14 cellular contexts compared by ENCODE assay signal in the genomic region with DNA sequence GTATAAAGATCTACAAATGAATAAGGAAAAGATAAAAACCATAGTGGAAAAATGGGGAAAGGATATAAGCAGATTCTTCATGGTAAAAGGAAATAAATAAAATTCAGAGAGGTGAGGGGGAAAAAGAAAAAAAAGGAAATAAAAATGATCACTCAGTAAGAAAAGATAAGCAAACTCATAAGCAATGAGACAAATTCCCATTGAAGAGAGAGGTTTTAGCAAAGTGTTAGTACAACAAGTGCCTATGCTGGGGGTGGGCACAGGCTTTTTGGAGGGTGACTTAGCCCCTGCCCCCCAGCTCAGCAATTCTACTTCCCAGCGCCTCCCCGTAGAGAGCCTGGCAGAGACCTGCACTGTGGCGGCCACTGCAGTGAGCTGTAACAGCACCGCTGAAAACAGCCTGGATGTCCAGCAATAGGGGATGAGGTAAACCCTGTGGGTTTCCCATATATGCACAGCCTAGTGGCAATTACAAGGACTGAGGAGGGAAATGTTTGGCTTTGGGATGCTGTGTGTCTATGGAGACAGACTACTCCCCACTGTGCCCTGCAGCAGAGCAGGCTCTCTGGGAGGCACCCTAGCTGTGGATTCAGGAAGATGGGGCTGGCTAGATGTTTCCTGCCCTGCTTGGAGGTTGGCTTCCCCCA. TPM values are rescaled to one million over a fixed set of nuclear protein-coding genes. Genes with fewer than 3 reads are reported as not detected.
DNase-seq lines count a peak whose midpoint lies in the region; ATAC-seq and TF ChIP-seq lines count a peak whose summit lies in the region.
"Had no signal": no experiment of that assay in that cellular context is flagged by ENCODE, and none has a peak within 500 bp of the region (broad histone marks: within the 10 kb centered on the region; RNA-seq: fewer than 3 reads in every experiment).

No MANE protein-coding gene starts in this region.

- peak; percentile 17 for DNase-seq in A673 (ENCODE audit: low spot score)
- DNase-seq in EH (ENCODE audit: low read depth), result peak; percentile 18
- peak; percentile 45 for DNase-seq in RPMI7951 (ENCODE audit: low read depth)
- peak; percentile 49 for DNase-seq in islet precursor cell
- no peak for DNase-seq in occipital lobe (lab: John Stamatoyannopoulos, UW)
- DNase-seq in activated naive CD4-positive, alpha-beta T cell treated with anti-CD3 and anti-CD28 coated beads for 36 hours, result no peak
- DNase-seq in lower lobe of right lung, result no peak
- DNase-seq: effector memory CD8-positive, alpha-beta T cell; NCI-H526 treated with DMSO at 0.1 percent for 48 hours; psoas muscle; RPMI8226; WERI-Rb-1 had no signal

- H3K27ac Mint-ChIP-seq in activated naive CD4-positive, alpha-beta T cell treated with anti-CD3 and anti-CD28 coated beads for 36 hours, result no peak overlapping the region
- H3K27ac Mint-ChIP-seq: activated naive CD4-positive, alpha-beta T cell treated with anti-CD3 and anti-CD28 coated beads, Interleukin-2, amount 50 U/mL, for 24 hours had no signal

- TF ChIP-seq CTCF in A673 (conservative IDR thresholded peaks at IDR 0.05; ENCODE audit: low read depth, low read length) (no peak), lower lobe of right lung (IDR thresholded peaks at IDR 0.05) (no peak)

- no peaks in the 10 kb centered on the region for H3K27me3 Mint-ChIP-seq in activated naive CD4-positive, alpha-beta T cell treated with anti-CD3 and anti-CD28 coated beads for 36 hours (ENCODE audit: low read depth)
- H3K27me3 Mint-ChIP-seq: activated naive CD4-positive, alpha-beta T cell treated with anti-CD3 and anti-CD28 coated beads, Interleukin-2, amount 50 U/mL, for 24 hours had no signal

- H3K36me3 Mint-ChIP-seq in activated naive CD4-positive, alpha-beta T cell treated with anti-CD3 and anti-CD28 coated beads for 36 hours (ENCODE audit: low read depth), result no peaks in the 10 kb centered on the region

- intact Hi-C loops in A673 (cut with micrococcal nuclease; ENCODE audit: unreplicated experiment) (loop anchor here (5.0 kb wide), 1 partner anchor 217 kb away; no protein-coding TSS in a partner anchor), lower lobe of right lung (cut with DNase I) (no loop called here)
- intact Hi-C loops in activated naive CD4-positive, alpha-beta T cell treated with anti-CD3 and anti-CD28 coated beads for 36 hours (cut with micrococcal nuclease), result no loop called here

- POLR2A ChIA-PET in A673 (lab: Charles Lee; ENCODE audit: low non-redundant PET), result no interaction called here

- H3K4me3 ChIP-seq in A673 (ENCODE audit: low read depth, low read length, poor library complexity, severe bottlenecking) (no peak overlapping the region), lower lobe of right lung (no peak overlapping the region)
- H3K4me3 ChIP-seq: psoas muscle had no signal

- no TSS peak for BruUV-seq in A673 (replicated peaks; lab: Mats Ljungman, UMichigan)

- no peak for ATAC-seq in GM19328 (IDR thresholded peaks at IDR 0.05; ENCODE audit: unreplicated experiment)
- no peak for ATAC-seq in lower lobe of right lung
- ATAC-seq: effector memory CD8-positive, alpha-beta T cell; psoas muscle had no signal

- H3K27ac ChIP-seq in A673 (ENCODE audit: low read depth, low read length, poor library complexity, severe bottlenecking) (no peak overlapping the region), lower lobe of right lung (no peak overlapping the region)
- H3K27ac ChIP-seq: psoas muscle, WERI-Rb-1 had no signal

- no peaks in the 10 kb centered on the region for H3K9me3 Mint-ChIP-seq in activated naive CD4-positive, alpha-beta T cell treated with anti-CD3 and anti-CD28 coated beads for 36 hours
- H3K9me3 Mint-ChIP-seq: activated naive CD4-positive, alpha-beta T cell treated with anti-CD3 and anti-CD28 coated beads, Interleukin-2, amount 50 U/mL, for 24 hours; effector memory CD8-positive, alpha-beta T cell had no signal

- peaks cover 17% of the 10 kb centered on the region for H3K4me1 Mint-ChIP-seq in activated naive CD4-positive, alpha-beta T cell treated with anti-CD3 and anti-CD28 coated beads for 36 hours (ENCODE audit: low read depth)

- peaks cover 4% of the 10 kb centered on the region for H3K4me1 ChIP-seq in A673 (ENCODE audit: insufficient read depth, low read length, poor library complexity, severe bottlenecking)
- peaks cover 18% of the 10 kb centered on the region for H3K4me1 ChIP-seq in lower lobe of right lung

- H3K27me3 ChIP-seq in A673 (replicated peaks; ENCODE audit: insufficient read depth, low read depth, low read length, poor library complexity) (no peaks in the 10 kb centered on the region), lower lobe of right lung (ENCODE audit: low read depth) (no peaks in the 10 kb centered on the region)

- H3K36me3 ChIP-seq in A673 (ENCODE audit: insufficient read depth, low read length, poor library complexity, severe bottlenecking), result no peaks in the 10 kb centered on the region
- H3K36me3 ChIP-seq in lower lobe of right lung, result no peaks in the 10 kb centered on the region
- H3K36me3 ChIP-seq: WERI-Rb-1 had no signal

- no peak overlapping the region for H3K4me3 Mint-ChIP-seq in activated naive CD4-positive, alpha-beta T cell treated with anti-CD3 and anti-CD28 coated beads for 36 hours
- H3K4me3 Mint-ChIP-seq: activated naive CD4-positive, alpha-beta T cell treated with anti-CD3 and anti-CD28 coated beads, Interleukin-2, amount 50 U/mL, for 24 hours; effector memory CD8-positive, alpha-beta T cell had no signal

- CTCF ChIA-PET in A673 (lab: Charles Lee), result interaction anchor here (0.8 kb wide), 1 partner anchor 152 kb away, joined by 4 read pairs; no protein-coding TSS in a partner anchor
- CTCF ChIA-PET in activated naive CD4-positive, alpha-beta T cell treated with anti-CD3 and anti-CD28 coated beads for 36 hours (lab: Charles Lee), result interaction anchor here (0.8 to 1.6 kb wide), 2 partner anchors 174 to 220 kb away, joined by 6 read pairs; no protein-coding TSS in a partner anchor

- H3K9me3 ChIP-seq in A673 (ENCODE audit: low read depth, low read length, poor library complexity, severe bottlenecking) (no peaks in the 10 kb centered on the region), lower lobe of right lung (no peaks in the 10 kb centered on the region)
- H3K9me3 ChIP-seq: psoas muscle had no signal

RNA-seq across cellular contexts. Expression of gene SFMBT1, which starts 23.7 kb away (rescaled TPM):
- total RNA-seq in A673 (2021) (1.4 and 2.1 TPM in 2 replicates), occipital lobe (25.6 TPM), lower lobe of right lung (17.3 TPM)
- total RNA-seq in RPMI7951 (2014; rRNA removed; shearing (Covaris generic)), result 9.3 and 15.6 TPM in 2 replicates
- 10 to 100 TPM; 15.1 to 15.4 TPM for total RNA-seq in activated naive CD4-positive, alpha-beta T cell treated with anti-CD3 and anti-CD28 coated beads for 36 hours

Comparison
In these comparisons a context has a peak if more than half of its experiments do, and no peak if none do; other contexts are left out.
1. DNase-seq: peak in A673 (single experiment), EH (single experiment), RPMI7951 (single experiment) and islet precursor cell (single experiment); none in occipital lobe (single experiment), activated naive CD4-positive, alpha-beta T cell treated with anti-CD3 and anti-CD28 coated beads for 36 hours (single experiment) and lower lobe of right lung (single experiment).